In genomic region chr1:66138613-66139012, GRCh38 we compare ENCODE assay signal across 8 cellular contexts.
"Had no signal": no experiment of that assay in that cellular context is flagged by ENCODE, and none has a peak within 500 bp of the region (broad histone marks: within the 10 kb centered on the region; RNA-seq: fewer than 3 reads in every experiment).

No MANE protein-coding gene starts in this region.

- H3K4me3 Mint-ChIP-seq: GM23338, H9, IgD-negative memory B cell had no signal

- H3K4me3 ChIP-seq: GM23338 had no signal

- DNase-seq: H9, HCEC 1CT had no signal

- H3K4me2 ChIP-seq: GM23338 had no signal

- H3K4me1 Mint-ChIP-seq: GM23338, H9, IgD-negative memory B cell had no signal

- H3K36me3 Mint-ChIP-seq: IgD-negative memory B cell had no signal

- H3K27ac Mint-ChIP-seq: GM23338, H9, IgD-negative memory B cell had no signal

- H3K27ac ChIP-seq: HL-60 had no signal

- FAIRE-seq: H1, H54, HepG2 had no signal

- H3K9me3 Mint-ChIP-seq: GM23338, H9, IgD-negative memory B cell had no signal

- H2AFZ ChIP-seq: GM23338 had no signal

- ATAC-seq: GM23338, HepG2 had no signal
